Comparison of ENCODE assay signal across 19 cellular contexts in genomic region chr19:8143041-8143440, GRCh38. TPM values are rescaled to one million over a fixed set of nuclear protein-coding genes. Genes with fewer than 3 reads are reported as not detected.
"Had no signal": no experiment of that assay in that cellular context is flagged by ENCODE, and none has a peak within 500 bp of the region (broad histone marks: within the 10 kb centered on the region; RNA-seq: fewer than 3 reads in every experiment).

No MANE protein-coding gene starts in this region.

- H3K4me1 Mint-ChIP-seq: activated CD4-positive, alpha-beta memory T cell treated with anti-CD3 and anti-CD28 coated beads, Interleukin-2, amount 10 ng/mL, durations not matched to agents 7 days and 5 days; activated CD4-positive, alpha-beta T cell treated with anti-CD3 and anti-CD28 coated beads for 36 hours had no signal

- DNase-seq: activated CD4-positive, alpha-beta memory T cell treated with anti-CD3 and anti-CD28 coated beads, Interleukin-2, amount 10 ng/mL, durations not matched to agents 7 days and 5 days; activated CD4-positive, alpha-beta T cell treated with anti-CD3 and anti-CD28 coated beads for 36 hours; activated CD8-positive, alpha-beta memory T cell treated with anti-CD3 and anti-CD28 coated beads, Interleukin-2, amount 50 U/mL, for 4 hours; colonic mucosa; heart left ventricle; kidney glomerular epithelial cell; midbrain; nucleus accumbens; stimulated activated CD4-positive, alpha-beta T cell treated with anti-CD3 and anti-CD28 coated beads, Interleukin-12 subunit alpha, Interleukin-12 subunit beta, amount 100 ng/mL, for 4 hours; stimulated activated naive CD4-positive, alpha-beta T cell; substantia nigra; T1000; transverse colon had no signal

- H3K9me3 ChIP-seq: ascending aorta, colonic mucosa, heart left ventricle, transverse colon had no signal

- H3K4me3 Mint-ChIP-seq: activated CD4-positive, alpha-beta memory T cell treated with anti-CD3 and anti-CD28 coated beads, Interleukin-2, amount 10 ng/mL, durations not matched to agents 7 days and 5 days; activated CD4-positive, alpha-beta T cell treated with anti-CD3 and anti-CD28 coated beads for 36 hours had no signal

- FAIRE-seq: endothelial cell of umbilical vein, frontal cortex had no signal

- ATAC-seq: activated CD4-positive, alpha-beta T cell treated with anti-CD3 and anti-CD28 coated beads for 36 hours; heart left ventricle had no signal

- H3K27me3 ChIP-seq: ascending aorta had no signal

- H3K4me1 ChIP-seq: ascending aorta, colonic mucosa, transverse colon had no signal

- H3K36me3 ChIP-seq: ascending aorta, colonic mucosa, heart left ventricle, transverse colon had no signal

- H3K27ac ChIP-seq: ascending aorta, colonic mucosa, heart left ventricle, transverse colon had no signal

- H3K27ac Mint-ChIP-seq: activated CD4-positive, alpha-beta memory T cell treated with anti-CD3 and anti-CD28 coated beads, Interleukin-2, amount 10 ng/mL, durations not matched to agents 7 days and 5 days; activated CD4-positive, alpha-beta T cell treated with anti-CD3 and anti-CD28 coated beads for 36 hours had no signal

- H3K9me3 Mint-ChIP-seq: activated CD4-positive, alpha-beta memory T cell treated with anti-CD3 and anti-CD28 coated beads, Interleukin-2, amount 10 ng/mL, durations not matched to agents 7 days and 5 days had no signal

- H3K4me3 ChIP-seq: ascending aorta, colonic mucosa, heart left ventricle, transverse colon had no signal

RNA-seq across cellular contexts. Expression of gene FBN3, which starts 6.4 kb away (rescaled TPM):
- total RNA-seq: activated CD4-positive, alpha-beta memory T cell treated with anti-CD3 and anti-CD28 coated beads, Interleukin-2, amount 10 ng/mL, durations not matched to agents 7 days and 5 days; activated CD4-positive, alpha-beta T cell treated with anti-CD3 and anti-CD28 coated beads for 36 hours; ascending aorta; cardiac septum; endothelial cell of umbilical vein; pulmonary artery endothelial cell; transverse colon had no signal
- polyA plus RNA-seq: endothelial cell of umbilical vein, fibroblast of lung, heart left ventricle had no signal
